ENCODE assay signal across 28 cellular contexts in the genomic region with DNA sequence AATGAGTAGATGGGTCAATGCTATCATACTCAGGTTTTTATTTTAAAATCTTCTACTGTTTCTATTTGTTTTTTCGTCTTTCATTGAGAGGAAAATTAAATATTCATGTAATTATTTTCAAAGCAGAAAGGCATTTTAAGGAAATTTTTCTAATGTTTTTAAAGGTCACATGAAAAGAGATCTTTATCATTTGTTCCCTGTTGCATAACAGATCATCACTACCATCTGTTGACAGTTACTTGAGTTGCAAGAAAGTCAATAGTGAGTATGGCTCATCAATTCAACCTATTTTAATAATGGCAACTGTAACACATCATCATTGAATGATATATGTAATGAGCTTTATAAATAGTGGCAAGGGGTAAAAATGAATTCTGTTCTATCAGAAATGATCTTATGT.
DNase-seq lines count a peak whose midpoint lies in the region; FAIRE-seq and TF ChIP-seq lines count a peak whose summit lies in the region.
"Had no signal": no experiment of that assay in that cellular context is flagged by ENCODE, and none has a peak within 500 bp of the region (broad histone marks: within the 10 kb centered on the region; RNA-seq: fewer than 3 reads in every experiment).

No MANE protein-coding gene starts in this region.

- no peak overlapping the region for H3K4me3 ChIP-seq in fibroblast of villous mesenchyme (ENCODE audit: low read depth, low read length)
- H3K4me3 ChIP-seq in coronary artery: no peak overlapping the region
- H3K4me3 ChIP-seq: MG63, SJCRH30 had no signal

- no peak for FAIRE-seq in HTR-8/SVneo (lab: Jason Lieb, UNC)
- FAIRE-seq: G401.6, GM12891, GM19239, HepG2 had no signal

- 0 out of 2 replicates have a peak, but pooled peaks have one; percentile 30 for TF ChIP-seq CTCF in VCaP (conservative IDR thresholded peaks at IDR 0.05)
- no peak for TF ChIP-seq CTCF in fibroblast of villous mesenchyme (IDR thresholded peaks at IDR 0.05; ENCODE audit: insufficient read depth, low read depth, low read length)
- TF ChIP-seq CTCF in coronary artery (IDR thresholded peaks at IDR 0.05): no peak

- H3K27ac ChIP-seq in VCaP (no peak overlapping the region), coronary artery (no peak overlapping the region)
- H3K27ac ChIP-seq: 22Rv1, SJCRH30 had no signal

- peak; percentile 25 for DNase-seq in DMS53 (lab: John Stamatoyannopoulos, UW)
- no peak for DNase-seq in DMS53 treated with DMSO at 0.1 percent for 48 hours (lab: John Stamatoyannopoulos, UW; ENCODE audit: unreplicated experiment)
- peak; percentile 27 for DNase-seq in EH (ENCODE audit: low read depth)
- peak; percentile 14 for DNase-seq in fibroblast of villous mesenchyme (ENCODE audit: low read depth)
- DNase-seq in coronary artery (ENCODE audit: low spot score): no peak
- no peak for DNase-seq in NOMO-1 treated with dmso at 0.1 percent for 144 hours (lab: John Stamatoyannopoulos, UW; ENCODE audit: unreplicated experiment)
- no peak for DNase-seq in HTR-8/SVneo (ENCODE audit: insufficient read length, low spot score)
- DNase-seq: BE2C, Calu3, DMS153, Karpas-422, MG63, NCI-H1048, NCI-H1417, NCI-H1694, NCI-H2029 treated with DMSO at 0.1 percent for 48 hours, NCI-H345, NCI-H524 treated with DMSO at 0.1 percent for 48 hours, NCI-H774, PC-3, SJCRH30, T-cell had no signal

Comparison
In these comparisons a context has a peak if more than half of its experiments do, and no peak if none do; other contexts are left out.
1. DNase-seq: peak in DMS53 (single experiment), EH (single experiment) and fibroblast of villous mesenchyme (single experiment); none in DMS53 treated with DMSO at 0.1 percent for 48 hours (single experiment), coronary artery (single experiment), NOMO-1 treated with dmso at 0.1 percent for 144 hours (single experiment) and HTR-8/SVneo (single experiment).